In the genomic region with DNA sequence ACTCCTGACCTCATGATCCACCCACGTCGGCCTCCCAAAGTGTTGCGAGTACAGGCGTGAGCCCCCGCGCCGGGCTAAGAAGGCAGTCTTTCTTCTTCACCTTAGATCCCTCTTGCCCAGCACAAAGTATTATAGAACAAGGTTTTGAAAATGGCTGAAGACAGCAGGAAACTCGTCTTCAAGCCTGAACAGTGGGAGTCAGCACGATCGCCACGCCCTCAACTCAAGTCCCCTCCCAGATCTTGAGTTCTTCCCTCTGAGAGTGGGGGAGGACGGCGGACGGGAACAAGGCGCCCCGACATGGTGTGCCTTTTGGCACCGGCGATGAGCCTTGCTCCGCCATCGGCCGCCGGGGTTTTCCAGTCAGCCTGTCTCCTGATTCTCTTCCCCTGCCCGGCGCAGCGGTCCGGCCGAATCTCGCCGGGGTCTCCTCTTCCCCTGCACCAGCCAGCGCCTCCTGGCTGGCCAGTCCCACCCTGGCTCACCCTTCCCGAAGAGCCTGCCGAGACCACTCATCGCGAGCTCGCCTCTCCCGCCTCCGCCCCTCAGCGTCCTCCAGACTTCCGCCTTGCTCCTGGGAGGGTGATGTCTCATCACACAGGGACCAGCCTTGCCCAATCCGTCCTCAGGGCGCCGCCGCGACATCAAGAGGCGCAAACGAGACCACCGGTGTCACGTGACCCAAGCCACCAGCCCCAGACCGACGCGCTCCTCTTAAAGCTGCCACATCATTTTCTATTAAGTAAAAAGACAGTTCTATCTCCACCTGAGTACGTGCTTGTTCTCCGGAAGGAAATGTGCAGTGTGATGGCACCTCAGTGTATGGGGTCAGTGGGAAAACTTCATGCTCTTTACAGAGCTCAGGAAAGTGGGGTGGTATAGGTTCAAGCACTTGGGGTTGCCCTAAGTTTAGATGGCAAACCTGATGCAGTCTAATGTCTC, we compare ENCODE assay signal across 8 cellular contexts.
DNase-seq lines count a peak whose midpoint lies in the region; ATAC-seq lines count a peak whose summit lies in the region.

A gene with protein sequence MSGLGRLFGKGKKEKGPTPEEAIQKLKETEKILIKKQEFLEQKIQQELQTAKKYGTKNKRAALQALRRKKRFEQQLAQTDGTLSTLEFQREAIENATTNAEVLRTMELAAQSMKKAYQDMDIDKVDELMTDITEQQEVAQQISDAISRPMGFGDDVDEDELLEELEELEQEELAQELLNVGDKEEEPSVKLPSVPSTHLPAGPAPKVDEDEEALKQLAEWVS (minus strand): TSS at position 565 of the 942 bp plus-strand sequence. CDS start 49 bp downstream, at position 516.

- H3K9me3 ChIP-seq in BLaER1 treated with 17β-estradiol and CSF1 and Interleukin-3, amounts not matched to agents 10 nM and 100 nM (replicated peaks in 1 of 11), result no peaks in the 10 kb centered on the region

- peak within 1 kb of the TSS; percentile 67 to 96 (median 85) for H3K4me2 ChIP-seq in BLaER1 treated with 17β-estradiol and CSF1 and Interleukin-3, amounts not matched to agents 10 nM and 100 nM

- DNase-seq in NCI-H748 (lab: John Stamatoyannopoulos, UW; ENCODE audit: unreplicated experiment) (peak; percentile 98), dedifferentiated amniotic fluid mesenchymal stem cell (ENCODE audit: extremely low spot score) (peak; percentile 98), left kidney (ENCODE audit: low read depth, low spot score) (peak; percentile 100)
- DNase-seq in activated CD4-positive, alpha-beta T cell treated with anti-CD3 and anti-CD28 coated beads, Interleukin-2, amount 50 U/mL, for 1 hour, result peak; percentile 95
- DNase-seq in stimulated activated CD4-positive, alpha-beta T cell treated with anti-CD3 and anti-CD28 coated beads, Interleukin-2, amount 100 ng/mL, for 24 hours, result peak; percentile 96

- ATAC-seq in GM19351 (IDR thresholded peaks at IDR 0.05; ENCODE audit: unreplicated experiment) (peak; percentile 73), HG03521 (IDR thresholded peaks at IDR 0.05; ENCODE audit: unreplicated experiment) (peak; percentile 82)

- H3K4me3 ChIP-seq in BLaER1 treated with 17β-estradiol and CSF1 and Interleukin-3, amounts not matched to agents 10 nM and 100 nM, result peak within 1 kb of the TSS; percentile 58 to 86 (median 72)

- H3K9ac ChIP-seq in BLaER1 treated with 17β-estradiol and CSF1 and Interleukin-3, amounts not matched to agents 10 nM and 100 nM, result peak within 1 kb of the TSS; percentile 93 to 99 (median 95)

- peak within 1 kb of the TSS; percentile 93 to 100 (median 97) for H3K27ac ChIP-seq in BLaER1 treated with 17β-estradiol and CSF1 and Interleukin-3, amounts not matched to agents 10 nM and 100 nM

- H3K36me3 ChIP-seq in BLaER1 treated with 17β-estradiol and CSF1 and Interleukin-3, amounts not matched to agents 10 nM and 100 nM, result peaks cover 38 to 57% (median 48%) of the 10 kb centered on the region in 11 experiments

- H3K4me1 ChIP-seq in BLaER1 treated with 17β-estradiol and CSF1 and Interleukin-3, amounts not matched to agents 10 nM and 100 nM, result peaks cover 37 to 52% (median 43%) of the 10 kb centered on the region in 10 experiments

- H4K20me1 ChIP-seq in BLaER1 treated with 17β-estradiol and CSF1 and Interleukin-3, amounts not matched to agents 10 nM and 100 nM, result peaks cover 0 to 8% (median 0%) of the 10 kb centered on the region in 11 experiments; a peak in 2 of 22 replicates

- H3K27me3 ChIP-seq in BLaER1 treated with 17β-estradiol and CSF1 and Interleukin-3, amounts not matched to agents 10 nM and 100 nM, result no peaks in the 10 kb centered on the region

Comparison
In these comparisons a context has a peak if more than half of its experiments do, and no peak if none do; other contexts are left out.
1. Peak in every context shown above with its lines: DNase-seq, ATAC-seq, H3K4me3 ChIP-seq and H3K27ac ChIP-seq.